Comparison of ENCODE assay signal across 10 cellular contexts in the genomic region with DNA sequence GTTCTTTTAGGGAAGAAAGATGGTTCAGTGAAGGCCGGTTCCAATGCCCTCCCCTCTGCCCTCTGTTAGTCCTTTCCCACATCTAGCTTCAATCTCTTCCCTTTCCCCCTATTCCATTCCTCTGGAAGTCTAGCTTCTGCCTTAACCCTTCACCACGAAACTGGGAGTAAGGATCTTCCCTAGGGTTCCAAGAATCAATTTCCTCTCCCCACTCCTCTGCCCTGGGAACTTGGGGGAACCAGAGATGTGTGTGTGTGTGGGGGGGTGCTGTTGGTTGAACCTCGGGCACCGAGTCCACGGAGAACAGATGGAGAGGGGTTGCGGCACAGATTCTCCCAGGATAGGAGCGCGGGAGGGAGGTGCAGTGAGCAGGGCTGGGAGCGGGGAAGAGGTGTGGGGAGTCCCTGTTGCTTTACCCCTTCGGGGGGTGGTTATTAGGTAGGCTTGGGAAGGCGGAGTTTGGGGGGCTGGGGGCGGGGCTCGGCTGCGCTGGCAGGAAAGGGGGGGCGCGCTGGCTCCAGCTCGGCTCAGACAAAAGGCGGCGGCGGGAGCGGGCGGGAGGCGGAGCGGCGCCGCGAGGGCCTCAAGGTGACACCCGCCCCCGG. TPM values are rescaled to one million over a fixed set of nuclear protein-coding genes. Genes with fewer than 3 reads are reported as not detected.
DNase-seq lines count a peak whose midpoint lies in the region; ATAC-seq and TF ChIP-seq lines count a peak whose summit lies in the region.
"Had no signal": no experiment of that assay in that cellular context is flagged by ENCODE, and none has a peak within 500 bp of the region (broad histone marks: within the 10 kb centered on the region; RNA-seq: fewer than 3 reads in every experiment).

Gene TMEM151B (plus strand): TSS at position 530 of the 605 bp plus-strand sequence. CDS start 293 bp downstream, outside the sequence.

- H3K4me1 Mint-ChIP-seq in MCF 10A (ENCODE audit: insufficient read depth, unreplicated experiment) (no peaks in the 10 kb centered on the region), memory B cell (peaks cover 24% of the 10 kb centered on the region)
- H3K4me1 Mint-ChIP-seq in activated naive CD8-positive, alpha-beta T cell (ENCODE audit: low read depth) = peaks cover 30% of the 10 kb centered on the region

- H3K27me3 ChIP-seq in breast epithelium (peaks cover 6 to 20% of the 10 kb centered on the region in 2 donors), uterus (peaks cover 12 to 13% of the 10 kb centered on the region in 2 donors)

- TF ChIP-seq CTCF in breast epithelium (IDR thresholded peaks at IDR 0.05) (no peak), MCF 10A (IDR thresholded peaks at IDR 0.05; ENCODE audit: unreplicated experiment) (no peak), uterus (IDR thresholded peaks at IDR 0.05) (no peak)

- no peak for TF ChIP-seq POLR2A in breast epithelium (IDR thresholded peaks at IDR 0.05)
- no peak for TF ChIP-seq POLR2A in uterus (IDR thresholded peaks at IDR 0.05)

- H3K27ac Mint-ChIP-seq in MCF 10A (ENCODE audit: low read depth, unreplicated experiment) (no peak within 1 kb of the TSS), memory B cell (no peak within 1 kb of the TSS)
- peak within 1 kb of the TSS; percentile 11 for H3K27ac Mint-ChIP-seq in activated naive CD8-positive, alpha-beta T cell
- H3K27ac Mint-ChIP-seq: HFFc6 had no signal

- H3K4me1 ChIP-seq in breast epithelium (no peaks in the 10 kb centered on the region), uterus (peaks cover 0 to 6% of the 10 kb centered on the region in 2 donors)

- DNase-seq in breast epithelium (ENCODE audit: low spot score in 2 of 2) (no peak), MCF 10A (ENCODE audit: unreplicated experiment) (no peak), memory B cell (ENCODE audit: low spot score in 2 of 2) (no peak), uterus (no peak), inferior parietal cortex (ENCODE audit: extremely low spot score) (no peak), NCI-H524 treated with DMSO at 0.1 percent for 48 hours (lab: John Stamatoyannopoulos, UW) (no peak)
- no peak for DNase-seq in activated CD4-positive, CD25-positive, alpha-beta regulatory T cell (lab: John Stamatoyannopoulos, UW)
- DNase-seq: activated effector memory CD4-positive, alpha-beta T cell treated with Interleukin-2 at 50 U/mL for 16 hours; HFFc6 had no signal

- POLR2A ChIA-PET in MCF 10A (lab: Yijun Ruan, JAX) = interaction anchor here (0.7 to 4.2 kb wide), 2 partner anchors 37 to 70 kb away, joined by 3 to 17 read pairs; no protein-coding TSS in a partner anchor

- no peak within 1 kb of the TSS for H3K27ac ChIP-seq in breast epithelium
- H3K27ac ChIP-seq in uterus = no peak within 1 kb of the TSS

- ATAC-seq in memory B cell (ENCODE audit: low read depth) = no peak

- H3K9me3 Mint-ChIP-seq in MCF 10A (ENCODE audit: unreplicated experiment) (no peaks in the 10 kb centered on the region), memory B cell (no peaks in the 10 kb centered on the region)
- no peaks in the 10 kb centered on the region for H3K9me3 Mint-ChIP-seq in activated naive CD8-positive, alpha-beta T cell (ENCODE audit: low read depth)
- H3K9me3 Mint-ChIP-seq: HFFc6 had no signal

- no peaks in the 10 kb centered on the region for H3K36me3 ChIP-seq in breast epithelium
- H3K36me3 ChIP-seq in uterus = no peaks in the 10 kb centered on the region

- H3K4me3 ChIP-seq in breast epithelium (peak within 1 kb of the TSS; percentile 11 to 79 (median 52)), uterus (peak within 1 kb of the TSS; percentile 17 to 33)

- no peaks in the 10 kb centered on the region for H3K36me3 Mint-ChIP-seq in MCF 10A (ENCODE audit: insufficient read depth, unreplicated experiment)
- no peaks in the 10 kb centered on the region for H3K36me3 Mint-ChIP-seq in activated naive CD8-positive, alpha-beta T cell
- peaks cover 3% of the 10 kb centered on the region for H3K36me3 Mint-ChIP-seq in memory B cell

- CTCF ChIA-PET in MCF 10A (lab: Yijun Ruan, JAX) = interaction anchor here (0.6 to 5.8 kb wide), 4 partner anchors 26 to 1235 kb away, joined by 3 to 214 read pairs (median 4); no protein-coding TSS in a partner anchor

- H3K9me3 ChIP-seq in breast epithelium (no peaks in the 10 kb centered on the region), uterus (no peaks in the 10 kb centered on the region)

- H3K27me3 Mint-ChIP-seq in MCF 10A (ENCODE audit: insufficient read depth, unreplicated experiment) (peaks cover 39% of the 10 kb centered on the region), memory B cell (peaks cover 27% of the 10 kb centered on the region)
- peaks cover 22% of the 10 kb centered on the region for H3K27me3 Mint-ChIP-seq in activated naive CD8-positive, alpha-beta T cell

- intact Hi-C loops in breast epithelium (cut with DNase I; ENCODE audit: low total_unique reads) = loop anchor here (2.0 kb wide), 1 partner anchor 77 kb away; no protein-coding TSS in a partner anchor
- intact Hi-C loops in MCF 10A (cut with micrococcal nuclease) = loop anchor here (2.0 to 5.0 kb wide), 2 partner anchors 35 to 187 kb away; no protein-coding TSS in a partner anchor
- intact Hi-C loops in uterus (cut with DNase I; ENCODE audit: low total_unique reads) = no loop called here

- BruUV-seq in MCF 10A (replicated peaks; lab: Mats Ljungman, UMichigan) = no TSS peak

- no peak within 1 kb of the TSS for H3K4me3 Mint-ChIP-seq in MCF 10A (ENCODE audit: unreplicated experiment)
- H3K4me3 Mint-ChIP-seq in activated naive CD8-positive, alpha-beta T cell = peak within 1 kb of the TSS; percentile 74
- peak within 1 kb of the TSS; percentile 85 for H3K4me3 Mint-ChIP-seq in memory B cell
- H3K4me3 Mint-ChIP-seq: HFFc6 had no signal

RNA-seq across cellular contexts. Expression of gene TMEM151B, which starts in this region (rescaled TPM):
- total RNA-seq in breast epithelium (under 1 TPM in 1 of 3 donors, not detected in 2; 0.15 TPM), MCF 10A (2022) (not detected in 2 replicates), uterus (under 1 TPM in 2 of 4 donors, not detected in 2; 0.09 to 0.21 TPM)
- total RNA-seq: HFFc6 had no signal
